In genomic region chr1:67700220-67700619, GRCh38 we compare ENCODE assay signal across 18 cellular contexts. TPM values are rescaled to one million over a fixed set of nuclear protein-coding genes. Genes with fewer than 3 reads are reported as not detected.
DNase-seq lines count a peak whose midpoint lies in the region; ATAC-seq and TF ChIP-seq lines count a peak whose summit lies in the region.
"Had no signal": no experiment of that assay in that cellular context is flagged by ENCODE, and none has a peak within 500 bp of the region (broad histone marks: within the 10 kb centered on the region; RNA-seq: fewer than 3 reads in every experiment).

No MANE protein-coding gene starts in this region.

- peaks cover 22% of the 10 kb centered on the region for H3K4me1 Mint-ChIP-seq in activated naive CD8-positive, alpha-beta T cell treated with anti-CD3 and anti-CD28 coated beads, Interleukin-2, amount 50 U/mL, for 24 hours
- peaks cover 16% of the 10 kb centered on the region for H3K4me1 Mint-ChIP-seq in neural crest cell
- H3K4me1 Mint-ChIP-seq: activated B cell treated with CpG ODN at 0.5 μM for 24 hours, natural killer cell had no signal

- 84% methylated on average over 4 of the region's 4 CpGs for WGBS in HUES64
- 86 to 92% methylated on average over 4 of the region's 4 CpGs for WGBS in tibial nerve, 2 donors

- H3K9me3 ChIP-seq in HUES64 (ENCODE audit: insufficient read depth, low read depth, low read length) (no peaks in the 10 kb centered on the region), tibial nerve (no peaks in the 10 kb centered on the region)
- H3K9me3 ChIP-seq: BLaER1 treated with 17β-estradiol and CSF1 and Interleukin-3, amounts not matched to agents 10 nM and 100 nM; prostate gland; SJSA1 had no signal

- H3K27me3 ChIP-seq in HUES64 (ENCODE audit: insufficient read depth, low read length) (no peaks in the 10 kb centered on the region), tibial nerve (no peaks in the 10 kb centered on the region)
- H3K27me3 ChIP-seq: BLaER1 treated with 17β-estradiol and CSF1 and Interleukin-3, amounts not matched to agents 10 nM and 100 nM; SJSA1 had no signal

- no peak for TF ChIP-seq POLR2A in tibial nerve (IDR thresholded peaks at IDR 0.05)

- H3K27ac ChIP-seq in HUES64 (ENCODE audit: low read depth, low read length) (peak overlapping the region; percentile 4), tibial nerve (no peak overlapping the region)
- H3K27ac ChIP-seq: BLaER1 treated with 17β-estradiol and CSF1 and Interleukin-3, amounts not matched to agents 10 nM and 100 nM; prostate gland; SJSA1; skin epidermis had no signal

- no peak overlapping the region for H3K4me3 Mint-ChIP-seq in activated naive CD8-positive, alpha-beta T cell treated with anti-CD3 and anti-CD28 coated beads, Interleukin-2, amount 50 U/mL, for 24 hours
- H3K4me3 Mint-ChIP-seq in neural crest cell: no peak overlapping the region
- H3K4me3 Mint-ChIP-seq: activated B cell treated with CpG ODN at 0.5 μM for 24 hours, natural killer cell had no signal

- H3K36me3 ChIP-seq in HUES64 (ENCODE audit: insufficient read depth, low read length) (no peaks in the 10 kb centered on the region; the same call in 1 of the 2 replicates), tibial nerve (peaks cover 0 to 23% (median 2%) of the 10 kb centered on the region in 3 donors)
- H3K36me3 ChIP-seq: prostate gland had no signal

- H3K27ac Mint-ChIP-seq in activated naive CD8-positive, alpha-beta T cell treated with anti-CD3 and anti-CD28 coated beads, Interleukin-2, amount 50 U/mL, for 24 hours: peak overlapping the region; percentile 16
- peak overlapping the region; percentile 69 for H3K27ac Mint-ChIP-seq in neural crest cell (ENCODE audit: unreplicated experiment)
- H3K27ac Mint-ChIP-seq: activated B cell treated with CpG ODN at 0.5 μM for 24 hours, natural killer cell had no signal

- H3K4me3 ChIP-seq in HUES64 (ENCODE audit: low read length) (no peak overlapping the region; the same call in 1 of the 2 replicates), tibial nerve (no peak overlapping the region)
- H3K4me3 ChIP-seq: BLaER1 treated with 17β-estradiol and CSF1 and Interleukin-3, amounts not matched to agents 10 nM and 100 nM; prostate gland; SJSA1; skin epidermis had no signal

- no peaks in the 10 kb centered on the region for H3K9me3 Mint-ChIP-seq in activated naive CD8-positive, alpha-beta T cell treated with anti-CD3 and anti-CD28 coated beads, Interleukin-2, amount 50 U/mL, for 24 hours
- H3K9me3 Mint-ChIP-seq in neural crest cell: no peaks in the 10 kb centered on the region
- H3K9me3 Mint-ChIP-seq: activated B cell treated with CpG ODN at 0.5 μM for 24 hours, natural killer cell had no signal

- DNase-seq in ELF-1 (ENCODE audit: low read depth, low spot score): peak; percentile 36
- DNase-seq in activated naive CD8-positive, alpha-beta T cell treated with anti-CD3 and anti-CD28 coated beads, Interleukin-2, amount 50 U/mL, for 24 hours: no peak
- no peak for DNase-seq in neural crest cell (ENCODE audit: low read depth, low spot score)
- DNase-seq in NCI-H510A (lab: John Stamatoyannopoulos, UW): no peak
- no peak for DNase-seq in tibial nerve (ENCODE audit: low spot score in 2 of 2)
- no peak for DNase-seq in activated T-cell treated with anti-CD3 and anti-CD28 coated beads, Interleukin-2, amount 50 U/mL, for 1 hour
- DNase-seq: activated B cell treated with CpG ODN at 0.5 μM for 24 hours; activated gamma-delta T cell treated with Interleukin-2 at 50 U/mL for 16 hours; GF-D8; mammary epithelial cell; natural killer cell; NCI-H187 treated with DMSO at 0.1 percent for 48 hours; stimulated activated CD4-positive, alpha-beta T cell treated with anti-CD3 and anti-CD28 coated beads, Interleukin-4, amount 100 ng/mL, for 1 hour had no signal

- H3K9ac ChIP-seq in HUES64 (ENCODE audit: low read depth, low read length): no peak overlapping the region
- H3K9ac ChIP-seq: BLaER1 treated with 17β-estradiol and CSF1 and Interleukin-3, amounts not matched to agents 10 nM and 100 nM had no signal

- no peak for TF ChIP-seq EP300 in tibial nerve (IDR thresholded peaks at IDR 0.05)

- H3K4me1 ChIP-seq in HUES64 (ENCODE audit: insufficient read depth, low read length): peaks cover 13% of the 10 kb centered on the region
- no peaks in the 10 kb centered on the region for H3K4me1 ChIP-seq in tibial nerve
- H3K4me1 ChIP-seq: BLaER1 treated with 17β-estradiol and CSF1 and Interleukin-3, amounts not matched to agents 10 nM and 100 nM; prostate gland had no signal

- ATAC-seq in activated naive CD8-positive, alpha-beta T cell treated with anti-CD3 and anti-CD28 coated beads, Interleukin-2, amount 50 U/mL, for 24 hours: no peak
- ATAC-seq: natural killer cell had no signal

- no peaks in the 10 kb centered on the region for H3K27me3 Mint-ChIP-seq in activated naive CD8-positive, alpha-beta T cell treated with anti-CD3 and anti-CD28 coated beads, Interleukin-2, amount 50 U/mL, for 24 hours
- no peaks in the 10 kb centered on the region for H3K27me3 Mint-ChIP-seq in neural crest cell (ENCODE audit: low read depth)
- H3K27me3 Mint-ChIP-seq: activated B cell treated with CpG ODN at 0.5 μM for 24 hours had no signal

- TF ChIP-seq CTCF in neural crest cell (conservative IDR thresholded peaks at IDR 0.05): no peak
- TF ChIP-seq CTCF in tibial nerve (IDR thresholded peaks at IDR 0.05): no peak

- H3K36me3 Mint-ChIP-seq in activated naive CD8-positive, alpha-beta T cell treated with anti-CD3 and anti-CD28 coated beads, Interleukin-2, amount 50 U/mL, for 24 hours (ENCODE audit: low read depth): no peaks in the 10 kb centered on the region
- no peaks in the 10 kb centered on the region for H3K36me3 Mint-ChIP-seq in neural crest cell (ENCODE audit: low read depth)
- H3K36me3 Mint-ChIP-seq: natural killer cell had no signal

RNA-seq across cellular contexts. Expression of gene GADD45A, which starts 15.2 kb away (rescaled TPM):
- 12.3 TPM for polyA plus RNA-seq in HUES64 (2013, experiment 1 of 2)
- polyA plus RNA-seq in HUES64 (2013, experiment 2 of 2): 14.5 TPM
- total RNA-seq in neural crest cell: 16.1 and 17.8 TPM in 2 replicates
- total RNA-seq in tibial nerve: 10 to 100 TPM; 53.1 to 95.4 (median 72.9) TPM
